ENCODE assay signal across 9 cellular contexts in the genomic region with DNA sequence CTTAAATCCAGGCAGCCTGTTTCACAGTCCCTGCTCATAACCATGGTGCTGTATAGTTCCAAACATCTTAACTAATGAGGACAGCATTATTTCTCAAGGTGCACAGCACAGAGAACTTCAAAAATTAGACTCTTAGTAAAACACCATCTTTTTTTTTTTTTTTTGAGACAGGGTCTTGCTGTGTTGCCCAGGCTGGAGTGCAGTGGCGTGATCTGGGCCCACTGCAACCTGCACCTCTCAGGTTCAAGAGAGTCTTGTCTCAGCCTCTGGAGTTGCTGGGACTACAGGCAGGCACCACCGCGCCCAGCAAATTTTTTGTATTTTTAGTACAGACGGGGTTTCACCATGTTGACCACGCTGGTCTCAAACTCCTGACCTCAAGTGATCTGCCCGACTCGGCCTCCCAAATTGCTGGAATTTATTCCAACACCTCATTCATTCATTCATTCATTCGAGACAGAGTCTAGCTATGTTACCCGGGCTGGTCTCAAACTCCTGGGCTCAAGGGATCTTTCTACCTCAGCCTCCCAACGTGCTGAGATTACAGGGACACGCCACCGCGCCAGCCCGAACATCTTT. TPM values are rescaled to one million over a fixed set of nuclear protein-coding genes. Genes with fewer than 3 reads are reported as not detected.
DNase-seq lines count a peak whose midpoint lies in the region; ATAC-seq and TF ChIP-seq lines count a peak whose summit lies in the region.
"Had no signal": no experiment of that assay in that cellular context is flagged by ENCODE, and none has a peak within 500 bp of the region (broad histone marks: within the 10 kb centered on the region; RNA-seq: fewer than 3 reads in every experiment).

No MANE protein-coding gene starts in this region.

- ATAC-seq in right lobe of liver (no peak), GM18861 (IDR thresholded peaks at IDR 0.05; ENCODE audit: unreplicated experiment) (no peak), HG03095 (IDR thresholded peaks at IDR 0.05; ENCODE audit: unreplicated experiment) (no peak), GM21786 (IDR thresholded peaks at IDR 0.05; ENCODE audit: unreplicated experiment) (no peak)

- peaks cover 20% of the 10 kb centered on the region for H3K4me1 Mint-ChIP-seq in activated naive CD4-positive, alpha-beta T cell treated with anti-CD3 and anti-CD28 coated beads, Interleukin-2, amount 10 ng/mL, durations not matched to agents 7 days and 5 days
- H3K4me1 Mint-ChIP-seq in type B pancreatic cell (ENCODE audit: unreplicated experiment): peaks cover 15% of the 10 kb centered on the region

- H3K27me3 ChIP-seq in adrenal gland (no peaks in the 10 kb centered on the region), right lobe of liver (no peaks in the 10 kb centered on the region)

- peak overlapping the region; percentile 99 for H3K4me3 Mint-ChIP-seq in activated naive CD4-positive, alpha-beta T cell treated with anti-CD3 and anti-CD28 coated beads, Interleukin-2, amount 10 ng/mL, durations not matched to agents 7 days and 5 days
- H3K4me3 Mint-ChIP-seq in type B pancreatic cell: peak overlapping the region; percentile 99

- H3K36me3 ChIP-seq in adrenal gland (replicated peaks in 1 of 2) (peaks cover 0 to 9% of the 10 kb centered on the region in 2 donors), right lobe of liver (no peaks in the 10 kb centered on the region)

- no peaks in the 10 kb centered on the region for H3K36me3 Mint-ChIP-seq in activated naive CD4-positive, alpha-beta T cell treated with anti-CD3 and anti-CD28 coated beads, Interleukin-2, amount 10 ng/mL, durations not matched to agents 7 days and 5 days
- no peaks in the 10 kb centered on the region for H3K36me3 Mint-ChIP-seq in type B pancreatic cell

- H3K4me1 ChIP-seq in adrenal gland (replicated peaks in 1 of 2) (peaks cover 4 to 14% of the 10 kb centered on the region in 2 donors), right lobe of liver (peaks cover 0 to 7% (median 4%) of the 10 kb centered on the region in 4 donors)

- 34 to 68% (median 38%) methylated on average over 8 to 14 of the region's 14 CpGs for WGBS in adrenal gland, 4 donors
- 50% methylated on average over 13 of the region's 14 CpGs for WGBS in right lobe of liver (ENCODE audit: insufficient coverage, low coverage, low lambda C conversion rate, missing lambda C conversion rate)

- intact Hi-C loops in adrenal gland (cut with DNase I) (no loop called here), right lobe of liver (cut with DNase I) (no loop called here)

- peak overlapping the region; percentile 84 for H3K27ac Mint-ChIP-seq in activated naive CD4-positive, alpha-beta T cell treated with anti-CD3 and anti-CD28 coated beads, Interleukin-2, amount 10 ng/mL, durations not matched to agents 7 days and 5 days
- H3K27ac Mint-ChIP-seq in type B pancreatic cell: peak overlapping the region; percentile 92

- TF ChIP-seq POLR2A in adrenal gland (IDR thresholded peaks at IDR 0.05): no peak
- TF ChIP-seq POLR2A in right lobe of liver (IDR thresholded peaks at IDR 0.05): no peak

- peak overlapping the region; percentile 62 to 74 (median 69) for H3K4me3 ChIP-seq in adrenal gland
- H3K4me3 ChIP-seq in right lobe of liver: peak overlapping the region; percentile 71 to 77 (median 71)

- no peaks in the 10 kb centered on the region for H3K9me3 Mint-ChIP-seq in activated naive CD4-positive, alpha-beta T cell treated with anti-CD3 and anti-CD28 coated beads, Interleukin-2, amount 10 ng/mL, durations not matched to agents 7 days and 5 days
- H3K9me3 Mint-ChIP-seq in type B pancreatic cell: no peaks in the 10 kb centered on the region

- DNase-seq in activated naive CD4-positive, alpha-beta T cell treated with anti-CD3 and anti-CD28 coated beads, Interleukin-2, amount 10 ng/mL, durations not matched to agents 7 days and 5 days: no peak
- DNase-seq in activated naive CD4-positive, alpha-beta T cell treated with anti-CD3 and anti-CD28 coated beads, Interleukin-2, amount 50 U/mL, for 16 hours: no peak
- DNase-seq in adrenal gland (no peak), right lobe of liver (no peak), type B pancreatic cell (ENCODE audit: extremely low spot score, unreplicated experiment) (no peak)

- H3K27ac ChIP-seq in adrenal gland (peak overlapping the region; percentile 73 to 98 (median 90)), right lobe of liver (peak overlapping the region; percentile 69 to 92 (median 84))

- TF ChIP-seq CTCF in adrenal gland (IDR thresholded peaks at IDR 0.05): no peak
- no peak for TF ChIP-seq CTCF in right lobe of liver (IDR thresholded peaks at IDR 0.05)
- no peak for TF ChIP-seq CTCF in type B pancreatic cell (conservative IDR thresholded peaks at IDR 0.05)

- CTCF ChIA-PET in activated naive CD4-positive, alpha-beta T cell treated with anti-CD3 and anti-CD28 coated beads, Interleukin-2, amount 10 ng/mL, durations not matched to agents 7 days and 5 days (lab: Charles Lee): no interaction called here

- no peaks in the 10 kb centered on the region for H3K27me3 Mint-ChIP-seq in activated naive CD4-positive, alpha-beta T cell treated with anti-CD3 and anti-CD28 coated beads, Interleukin-2, amount 10 ng/mL, durations not matched to agents 7 days and 5 days
- no peaks in the 10 kb centered on the region for H3K27me3 Mint-ChIP-seq in type B pancreatic cell

- no peaks in the 10 kb centered on the region for H3K9me3 ChIP-seq in adrenal gland (replicated peaks in 1 of 3)
- no peaks in the 10 kb centered on the region for H3K9me3 ChIP-seq in right lobe of liver

RNA-seq across cellular contexts. Expression of gene TMEM254, which starts 0.5 kb away (rescaled TPM):
- total RNA-seq in adrenal gland (10 to 100 TPM in 7 of 8 donors, 1 to 10 TPM in 1; 8.8 to 34.3 (median 27.2) TPM), right lobe of liver (10 to 100 TPM; 18.1 to 33.7 (median 30.8) TPM), type B pancreatic cell (ENCODE audit: low replicate concordance) (31.6 and 39.6 TPM in 2 replicates)
- 10 to 100 TPM; 10.2 to 47.2 (median 11.8) TPM for polyA plus RNA-seq in adrenal gland

RNA-seq across cellular contexts. Expression of gene PLAC9, which starts 54.6 kb away (rescaled TPM):
- 10 to 100 TPM; 11.7 to 26.9 (median 24.0) TPM for total RNA-seq in adrenal gland
- polyA plus RNA-seq in adrenal gland: 10 to 100 TPM in 2 of 3 donors, 1 to 10 TPM in 1; 1.8 to 67.6 (median 61.4) TPM
- total RNA-seq in right lobe of liver: 1 to 10 TPM in 4 of 6 experiments, under 1 TPM in 1, not detected in 1; 0.78 to 3.9 (median 2.2) TPM
- 8.2 TPM in 1 of 2 replicates, not detected in the other for total RNA-seq in type B pancreatic cell (ENCODE audit: low replicate concordance)
- total RNA-seq: activated CD8-positive, alpha-beta memory T cell treated with anti-CD3 and anti-CD28 coated beads for 36 hours had no signal
